In genomic region chr16:24463196-24463945, GRCh38 we compare ENCODE assay signal across 1 cellular context.
TF ChIP-seq lines count a peak whose summit lies in the region.

No MANE protein-coding gene starts in this region.

TF ChIP-seq in K562, 482 proteins besides CTCF, POLR2A, EP300 and RAD21 (continued from another document and continues in another):
- TF ChIP-seq RERE (CRISPR knock-in tag; IDR thresholded peaks at IDR 0.05; ENCODE audit: borderline replicate concordance) = no peak
- no peak for TF ChIP-seq SIRT6 (IDR thresholded peaks at IDR 0.05; ENCODE audit: low read depth, low read length)
- no peak for TF ChIP-seq RBM14 (IDR thresholded peaks at IDR 0.05; ENCODE audit: borderline replicate concordance, insufficient read depth, low read depth, low read length)
- TF ChIP-seq MAFG (tag; conservative IDR thresholded peaks at IDR 0.05) = peak; percentile 90
- TF ChIP-seq RNF219 (CRISPR knock-in tag; IDR thresholded peaks at IDR 0.05) = no peak
- TF ChIP-seq SMARCE1 (IDR thresholded peaks at IDR 0.05) = peak; percentile 85
- no peak for TF ChIP-seq PRMT5 (CRISPR knock-in tag; IDR thresholded peaks at IDR 0.05)
- peak; percentile 18; the same call in 1 of the 2 replicates for TF ChIP-seq ELF4 (CRISPR knock-in tag; IDR thresholded peaks at IDR 0.05)
- TF ChIP-seq ZNF830 (CRISPR knock-in tag; IDR thresholded peaks at IDR 0.05) = no peak
- no peak for TF ChIP-seq TAF15 (IDR thresholded peaks at IDR 0.05; ENCODE audit: low read depth, low read length)
- TF ChIP-seq ZC3H11A (IDR thresholded peaks at IDR 0.05; ENCODE audit: low read depth, low read length) = no peak
- TF ChIP-seq NFE2 (IDR thresholded peaks at IDR 0.05; ENCODE audit: low read depth) = peak; percentile 56
- TF ChIP-seq RBFOX2 (IDR thresholded peaks at IDR 0.05; ENCODE audit: low read depth, low read length) = no peak
- TF ChIP-seq MCM5 (IDR thresholded peaks at IDR 0.05; ENCODE audit: low read depth) = no peak
- TF ChIP-seq CBFA2T3 (IDR thresholded peaks at IDR 0.05) = peak; percentile 93
- peak in 1 of 2 experiments; percentile 71; a peak in 1 of 4 replicates for TF ChIP-seq HDAC1 (IDR thresholded peaks at IDR 0.05)
- TF ChIP-seq ZBTB12 (CRISPR knock-in tag; IDR thresholded peaks at IDR 0.05) = no peak
- no peak for TF ChIP-seq CCAR2 (IDR thresholded peaks at IDR 0.05; ENCODE audit: low read depth, low read length)
- 0 out of 2 replicates have a peak, but pooled peaks have one; percentile 4 for TF ChIP-seq ADNP (tag; IDR thresholded peaks at IDR 0.05)
- TF ChIP-seq MTA3 (IDR thresholded peaks at IDR 0.05; ENCODE audit: borderline replicate concordance) = 0 out of 2 replicates have a peak, but pooled peaks have one; percentile 29
- TF ChIP-seq LARP7 (IDR thresholded peaks at IDR 0.05) = no peak
- TF ChIP-seq DIDO1 (tag; IDR thresholded peaks at IDR 0.05; ENCODE audit: low read depth) = no peak
- no peak for TF ChIP-seq RB1 (IDR thresholded peaks at IDR 0.05; ENCODE audit: low read depth)
- TF ChIP-seq EHMT2 (IDR thresholded peaks at IDR 0.05) = peak; percentile 29; the same call in 1 of the 2 replicates
- no peak for TF ChIP-seq E2F4 (CRISPR knock-in tag; IDR thresholded peaks at IDR 0.05; ENCODE audit: low read depth)
- peak; percentile 87 for TF ChIP-seq GATAD2A (IDR thresholded peaks at IDR 0.05)
- no peak for TF ChIP-seq NR0B1 (IDR thresholded peaks at IDR 0.05; ENCODE audit: partially characterized antibody)
- no peak for TF ChIP-seq ZNF280B (CRISPR knock-in tag; IDR thresholded peaks at IDR 0.05)
- TF ChIP-seq U2AF1 (optimal IDR thresholded peaks at IDR 0.05; ENCODE audit: low read depth, low read length) = no peak
- no peak for TF ChIP-seq NR4A1 (CRISPR knock-in tag; IDR thresholded peaks at IDR 0.05)
- TF ChIP-seq NR4A1 (tag; IDR thresholded peaks at IDR 0.05) = no peak
- no peak for TF ChIP-seq SMC3 (conservative IDR thresholded peaks at IDR 0.05; ENCODE audit: insufficient read depth, low read depth, low read length)
- TF ChIP-seq HMG20B (CRISPR knock-in tag; IDR thresholded peaks at IDR 0.05) = no peak
- TF ChIP-seq PHTF2 (CRISPR knock-in tag; IDR thresholded peaks at IDR 0.05) = no peak
- TF ChIP-seq NFE2L1 (tag; IDR thresholded peaks at IDR 0.05; ENCODE audit: borderline replicate concordance, low read depth) = no peak
- TF ChIP-seq ZBED1 (IDR thresholded peaks at IDR 0.05) = no peak
- no peak for TF ChIP-seq RBM15 (IDR thresholded peaks at IDR 0.05; ENCODE audit: insufficient read depth, low read length)
- no peak for TF ChIP-seq NEUROD1 (IDR thresholded peaks at IDR 0.05; ENCODE audit: borderline replicate concordance, low read depth, low read length, partially characterized antibody)
- TF ChIP-seq SRSF9 (IDR thresholded peaks at IDR 0.05; ENCODE audit: borderline replicate concordance, low read depth, low read length) = no peak
- TF ChIP-seq SP2 (IDR thresholded peaks at IDR 0.05; ENCODE audit: extremely low read depth, low read depth, low read length, poor library complexity, severe bottlenecking) = no peak
- no peak for TF ChIP-seq ZBTB9 (CRISPR knock-in tag; IDR thresholded peaks at IDR 0.05)
- peak; percentile 97 for TF ChIP-seq JUND (IDR thresholded peaks at IDR 0.05; ENCODE audit: borderline replicate concordance, low read depth, low read length)
- TF ChIP-seq JUND (tag; IDR thresholded peaks at IDR 0.05; ENCODE audit: borderline replicate concordance, low read depth, low read length) = peak; percentile 96; the same call in 2 of the 3 replicates
- TF ChIP-seq BMI1 (IDR thresholded peaks at IDR 0.05; ENCODE audit: low read length) = no peak
- peak; percentile 50; the same call in 1 of the 2 replicates for TF ChIP-seq ZEB2 (IDR thresholded peaks at IDR 0.05)
- TF ChIP-seq PCBP1 (IDR thresholded peaks at IDR 0.05; ENCODE audit: low read depth, low read length, poor library complexity, severe bottlenecking) = no peak
- TF ChIP-seq ZNF224 (CRISPR knock-in tag; IDR thresholded peaks at IDR 0.05) = no peak
- TF ChIP-seq ZBTB43 (CRISPR knock-in tag; IDR thresholded peaks at IDR 0.05) = no peak
- no peak for TF ChIP-seq MITF (IDR thresholded peaks at IDR 0.05)
- no peak for TF ChIP-seq ZNF551 (CRISPR knock-in tag; IDR thresholded peaks at IDR 0.05)
- TF ChIP-seq SRSF3 (IDR thresholded peaks at IDR 0.05; ENCODE audit: insufficient read depth, low read length) = no peak
- peak; percentile 72; the same call in 1 of the 2 replicates for TF ChIP-seq MAFF (IDR thresholded peaks at IDR 0.05; ENCODE audit: low read length)
- no peak for TF ChIP-seq BCL6 (CRISPR knock-in tag; IDR thresholded peaks at IDR 0.05)
- TF ChIP-seq ZBTB8A (IDR thresholded peaks at IDR 0.05; ENCODE audit: partially characterized antibody) = no peak
- TF ChIP-seq NFRKB (IDR thresholded peaks at IDR 0.05; ENCODE audit: low read depth) = no peak
